In the genomic region with DNA sequence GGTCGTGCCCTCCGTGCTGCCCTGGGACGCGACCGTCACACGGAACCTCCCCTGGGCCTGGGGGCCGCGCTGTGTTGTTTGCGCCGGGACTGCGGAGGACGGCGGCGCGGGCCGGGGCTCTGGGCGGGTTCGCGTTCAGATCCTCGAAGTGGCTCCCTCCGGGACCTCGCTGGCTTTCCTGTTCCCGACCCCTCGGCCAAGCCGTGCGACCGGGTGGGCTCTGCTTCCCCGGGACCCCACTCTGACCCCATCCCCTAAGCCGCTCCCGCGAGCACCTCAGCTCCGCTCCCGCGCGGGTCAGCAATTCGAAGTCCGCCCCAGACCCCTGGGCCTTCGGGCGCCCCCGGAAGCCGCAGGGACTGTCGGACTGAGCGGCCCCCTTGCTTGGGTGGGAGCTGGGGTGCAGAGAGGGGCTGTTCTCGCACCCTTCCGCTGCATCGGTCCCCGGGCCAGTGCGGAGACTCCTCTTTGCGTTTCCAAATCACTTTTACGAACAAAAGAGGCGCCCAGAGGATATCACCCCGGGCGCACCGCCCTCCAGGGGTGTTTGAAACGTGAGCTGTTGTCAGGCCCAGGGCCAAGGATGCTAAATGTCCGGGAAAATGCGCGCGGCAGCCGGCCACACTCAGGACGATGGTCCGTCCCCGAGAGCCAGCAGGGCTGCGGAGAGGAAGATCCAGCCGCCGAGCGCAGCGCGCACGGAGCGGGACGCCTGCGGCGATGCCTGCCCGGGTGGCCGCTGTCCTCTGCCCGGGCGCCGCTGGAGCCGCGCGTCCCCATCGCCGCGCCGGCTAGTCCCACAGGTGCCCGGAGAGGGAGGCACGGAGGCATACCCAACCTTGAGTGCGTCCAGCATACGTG, we compare ENCODE assay signal across 8 cellular contexts.
A peak's percentile ranks its signal among the peaks of the same experiment; 100 is the strongest.
DNase-seq lines count a peak whose midpoint lies in the region; ATAC-seq and TF ChIP-seq lines count a peak whose summit lies in the region.

No MANE protein-coding gene starts in this region.

- ATAC-seq in HG03175 (IDR thresholded peaks at IDR 0.05; ENCODE audit: unreplicated experiment) (no peak), GM19351 (IDR thresholded peaks at IDR 0.05; ENCODE audit: unreplicated experiment) (no peak)

- H3K4me2 ChIP-seq in BLaER1 treated with 17β-estradiol and CSF1 and Interleukin-3, amounts not matched to agents 10 nM and 100 nM = peak overlapping the region; percentile 55 to 85 (median 66)
- peak overlapping the region; percentile 60 for H3K4me2 ChIP-seq in osteoblast (ENCODE audit: insufficient read depth, low read length)

- no peak overlapping the region for H2AFZ ChIP-seq in osteoblast (ENCODE audit: low read length)

- no peaks in the 10 kb centered on the region for H4K20me1 ChIP-seq in BLaER1 treated with 17β-estradiol and CSF1 and Interleukin-3, amounts not matched to agents 10 nM and 100 nM
- H4K20me1 ChIP-seq in osteoblast (ENCODE audit: insufficient read depth, low read length) = no peaks in the 10 kb centered on the region

- H3K27me3 ChIP-seq in BLaER1 treated with 17β-estradiol and CSF1 and Interleukin-3, amounts not matched to agents 10 nM and 100 nM = peaks cover 28 to 48% (median 37%) of the 10 kb centered on the region in 11 experiments
- H3K27me3 ChIP-seq in NT2/D1 (ENCODE audit: insufficient read depth, insufficient read length) (peaks cover 36% of the 10 kb centered on the region), osteoblast (ENCODE audit: insufficient read depth, low read length) (peaks cover 50% of the 10 kb centered on the region)

- H3K27ac ChIP-seq in BLaER1 treated with 17β-estradiol and CSF1 and Interleukin-3, amounts not matched to agents 10 nM and 100 nM = no peak overlapping the region
- H3K27ac ChIP-seq in osteoblast (ENCODE audit: low read depth, low read length) = no peak overlapping the region

- TF ChIP-seq CTCF in foreskin fibroblast (IDR thresholded peaks at IDR 0.05; ENCODE audit: low read depth, low read length) (no peak), osteoblast (IDR thresholded peaks at IDR 0.05; ENCODE audit: extremely low read depth, low read depth, low read length) (no peak)

- no peaks in the 10 kb centered on the region for H3K79me2 ChIP-seq in osteoblast (ENCODE audit: insufficient read depth, low read length)

- in situ Hi-C loops in ACHN (cut with HindIII; ENCODE audit: low pct_ligation_motif_present, low pct_unique_long_range_greater_than_20kb, low sequenced_read_pairs) = no loop called here

- DNase-seq in NT2/D1 (ENCODE audit: low read depth, low spot score) = no peak
- peak; percentile 6 to 59 for DNase-seq in foreskin fibroblast
- peak; percentile 71 for DNase-seq in osteoblast (ENCODE audit: insufficient read length, low spot score, missing footprints)
- no peak for DNase-seq in effector CD8-positive, alpha-beta T cell (lab: John Stamatoyannopoulos, UW)
- no peak for DNase-seq in ACHN

- peak overlapping the region; percentile 32 to 63 (median 48); a peak in 18 of 20 replicates for H3K4me3 ChIP-seq in BLaER1 treated with 17β-estradiol and CSF1 and Interleukin-3, amounts not matched to agents 10 nM and 100 nM
- peak overlapping the region; percentile 53 for H3K4me3 ChIP-seq in NT2/D1 (ENCODE audit: insufficient read length, low read depth)
- peak overlapping the region; percentile 22 to 37 for H3K4me3 ChIP-seq in foreskin fibroblast (ENCODE audit: low read depth in 1 of 2, low read length in 2 of 2)
- peak overlapping the region; percentile 39 for H3K4me3 ChIP-seq in osteoblast (ENCODE audit: insufficient read depth, low read length)

- H3K9me3 ChIP-seq in BLaER1 treated with 17β-estradiol and CSF1 and Interleukin-3, amounts not matched to agents 10 nM and 100 nM (replicated peaks in 1 of 11) = peaks cover 48 to 73% (median 65%) of the 10 kb centered on the region in 11 experiments
- H3K9me3 ChIP-seq in NT2/D1 (ENCODE audit: insufficient read depth, low read length) (0 out of 2 replicates have a peak, but pooled peaks cover under 1% of the 10 kb centered on the region), osteoblast (ENCODE audit: low read depth, low read length) (no peaks in the 10 kb centered on the region)

- H3K9ac ChIP-seq in BLaER1 treated with 17β-estradiol and CSF1 and Interleukin-3, amounts not matched to agents 10 nM and 100 nM = no peak overlapping the region; a peak in 1 of 22 replicates
- H3K9ac ChIP-seq in NT2/D1 (ENCODE audit: insufficient read length, low read depth) = peak overlapping the region; percentile 77

- peaks cover 0 to 18% (median 13%) of the 10 kb centered on the region in 10 experiments; a peak in 17 of 20 replicates for H3K4me1 ChIP-seq in BLaER1 treated with 17β-estradiol and CSF1 and Interleukin-3, amounts not matched to agents 10 nM and 100 nM
- H3K4me1 ChIP-seq in NT2/D1 (ENCODE audit: insufficient read depth, insufficient read length) = no peaks in the 10 kb centered on the region
- no peaks in the 10 kb centered on the region for H3K4me1 ChIP-seq in osteoblast (ENCODE audit: insufficient read depth, low read length)

- no peaks in the 10 kb centered on the region for H3K36me3 ChIP-seq in BLaER1 treated with 17β-estradiol and CSF1 and Interleukin-3, amounts not matched to agents 10 nM and 100 nM
- H3K36me3 ChIP-seq in NT2/D1 (ENCODE audit: insufficient read depth, insufficient read length, low read length) = no peaks in the 10 kb centered on the region
- H3K36me3 ChIP-seq in osteoblast (ENCODE audit: insufficient read depth, low read length) = no peaks in the 10 kb centered on the region

Comparison
In these comparisons a context has a peak if more than half of its experiments do, and no peak if none do; other contexts are left out.
1. DNase-seq: peak in foreskin fibroblast (2 of 2) and osteoblast (single experiment); none in NT2/D1 (single experiment), effector CD8-positive, alpha-beta T cell (single experiment) and ACHN (single experiment).
2. Peak in every context shown above with its lines, with median percentiles within 50 percentile points of each other: H3K4me3 ChIP-seq.